2 cellular contexts compared by ENCODE assay signal in the genomic region with DNA sequence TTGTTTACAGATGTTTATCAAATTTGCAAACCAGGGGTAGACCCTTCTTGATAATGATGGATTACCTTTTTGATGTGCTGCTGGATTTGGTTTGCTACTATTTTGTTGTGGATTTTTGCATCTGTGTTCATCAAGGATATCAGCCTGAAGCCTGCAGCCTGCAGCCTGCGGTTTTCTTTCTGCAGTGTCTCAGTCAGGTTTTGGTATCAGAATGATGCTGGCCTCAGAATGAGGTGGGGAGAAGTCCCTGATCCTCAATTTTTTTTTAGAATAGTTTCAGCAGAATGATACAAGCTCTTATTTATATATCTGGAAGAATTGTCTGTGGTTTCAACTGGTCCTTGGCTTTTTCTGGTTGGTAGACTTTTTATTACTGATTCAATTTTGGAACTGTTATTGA.
TF ChIP-seq lines count a peak whose summit lies in the region.

No MANE protein-coding gene starts in this region.

TF ChIP-seq in endothelial cell of umbilical vein, 7 proteins besides CTCF, POLR2A, EP300 and RAD21:
- TF ChIP-seq POLR2AphosphoS5 (IDR thresholded peaks at IDR 0.05; ENCODE audit: insufficient read depth, low read depth, low read length) (no peak), GATA2 (IDR thresholded peaks at IDR 0.05; ENCODE audit: insufficient read depth, insufficient read length, low read depth, low read length) (no peak), EZH2 (IDR thresholded peaks at IDR 0.05; ENCODE audit: borderline replicate concordance, low read depth, low read length, severe bottlenecking) (no peak), JUN (IDR thresholded peaks at IDR 0.05; ENCODE audit: borderline replicate concordance, insufficient read depth, insufficient read length, low read depth) (no peak), FOS (IDR thresholded peaks at IDR 0.05; ENCODE audit: borderline replicate concordance, insufficient read depth, low read length) (no peak), MYC (IDR thresholded peaks at IDR 0.05; ENCODE audit: low read depth, low read length) (no peak)
- TF ChIP-seq, protein P1, sequence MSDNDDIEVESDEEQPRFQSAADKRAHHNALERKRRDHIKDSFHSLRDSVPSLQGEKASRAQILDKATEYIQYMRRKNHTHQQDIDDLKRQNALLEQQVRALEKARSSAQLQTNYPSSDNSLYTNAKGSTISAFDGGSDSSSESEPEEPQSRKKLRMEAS (IDR thresholded peaks at IDR 0.05; ENCODE audit: insufficient read depth, insufficient read length): no peak

TF ChIP-seq in GM23338, 12 proteins besides CTCF, POLR2A, EP300 and RAD21:
- no peak for TF ChIP-seq STAT1 (IDR thresholded peaks at IDR 0.05; ENCODE audit: unreplicated experiment)
- no peak for TF ChIP-seq CREB1 (CRISPR knock-in tag; IDR thresholded peaks at IDR 0.05; ENCODE audit: low read depth)
- TF ChIP-seq, protein P2, sequence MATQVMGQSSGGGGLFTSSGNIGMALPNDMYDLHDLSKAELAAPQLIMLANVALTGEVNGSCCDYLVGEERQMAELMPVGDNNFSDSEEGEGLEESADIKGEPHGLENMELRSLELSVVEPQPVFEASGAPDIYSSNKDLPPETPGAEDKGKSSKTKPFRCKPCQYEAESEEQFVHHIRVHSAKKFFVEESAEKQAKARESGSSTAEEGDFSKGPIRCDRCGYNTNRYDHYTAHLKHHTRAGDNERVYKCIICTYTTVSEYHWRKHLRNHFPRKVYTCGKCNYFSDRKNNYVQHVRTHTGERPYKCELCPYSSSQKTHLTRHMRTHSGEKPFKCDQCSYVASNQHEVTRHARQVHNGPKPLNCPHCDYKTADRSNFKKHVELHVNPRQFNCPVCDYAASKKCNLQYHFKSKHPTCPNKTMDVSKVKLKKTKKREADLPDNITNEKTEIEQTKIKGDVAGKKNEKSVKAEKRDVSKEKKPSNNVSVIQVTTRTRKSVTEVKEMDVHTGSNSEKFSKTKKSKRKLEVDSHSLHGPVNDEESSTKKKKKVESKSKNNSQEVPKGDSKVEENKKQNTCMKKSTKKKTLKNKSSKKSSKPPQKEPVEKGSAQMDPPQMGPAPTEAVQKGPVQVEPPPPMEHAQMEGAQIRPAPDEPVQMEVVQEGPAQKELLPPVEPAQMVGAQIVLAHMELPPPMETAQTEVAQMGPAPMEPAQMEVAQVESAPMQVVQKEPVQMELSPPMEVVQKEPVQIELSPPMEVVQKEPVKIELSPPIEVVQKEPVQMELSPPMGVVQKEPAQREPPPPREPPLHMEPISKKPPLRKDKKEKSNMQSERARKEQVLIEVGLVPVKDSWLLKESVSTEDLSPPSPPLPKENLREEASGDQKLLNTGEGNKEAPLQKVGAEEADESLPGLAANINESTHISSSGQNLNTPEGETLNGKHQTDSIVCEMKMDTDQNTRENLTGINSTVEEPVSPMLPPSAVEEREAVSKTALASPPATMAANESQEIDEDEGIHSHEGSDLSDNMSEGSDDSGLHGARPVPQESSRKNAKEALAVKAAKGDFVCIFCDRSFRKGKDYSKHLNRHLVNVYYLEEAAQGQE (IDR thresholded peaks at IDR 0.05; ENCODE audit: unreplicated experiment): no peak
- no peak for TF ChIP-seq EZH2phosphoT487 (IDR thresholded peaks at IDR 0.05; ENCODE audit: unreplicated experiment)
